11 cellular contexts compared by ENCODE assay signal in the genomic region with DNA sequence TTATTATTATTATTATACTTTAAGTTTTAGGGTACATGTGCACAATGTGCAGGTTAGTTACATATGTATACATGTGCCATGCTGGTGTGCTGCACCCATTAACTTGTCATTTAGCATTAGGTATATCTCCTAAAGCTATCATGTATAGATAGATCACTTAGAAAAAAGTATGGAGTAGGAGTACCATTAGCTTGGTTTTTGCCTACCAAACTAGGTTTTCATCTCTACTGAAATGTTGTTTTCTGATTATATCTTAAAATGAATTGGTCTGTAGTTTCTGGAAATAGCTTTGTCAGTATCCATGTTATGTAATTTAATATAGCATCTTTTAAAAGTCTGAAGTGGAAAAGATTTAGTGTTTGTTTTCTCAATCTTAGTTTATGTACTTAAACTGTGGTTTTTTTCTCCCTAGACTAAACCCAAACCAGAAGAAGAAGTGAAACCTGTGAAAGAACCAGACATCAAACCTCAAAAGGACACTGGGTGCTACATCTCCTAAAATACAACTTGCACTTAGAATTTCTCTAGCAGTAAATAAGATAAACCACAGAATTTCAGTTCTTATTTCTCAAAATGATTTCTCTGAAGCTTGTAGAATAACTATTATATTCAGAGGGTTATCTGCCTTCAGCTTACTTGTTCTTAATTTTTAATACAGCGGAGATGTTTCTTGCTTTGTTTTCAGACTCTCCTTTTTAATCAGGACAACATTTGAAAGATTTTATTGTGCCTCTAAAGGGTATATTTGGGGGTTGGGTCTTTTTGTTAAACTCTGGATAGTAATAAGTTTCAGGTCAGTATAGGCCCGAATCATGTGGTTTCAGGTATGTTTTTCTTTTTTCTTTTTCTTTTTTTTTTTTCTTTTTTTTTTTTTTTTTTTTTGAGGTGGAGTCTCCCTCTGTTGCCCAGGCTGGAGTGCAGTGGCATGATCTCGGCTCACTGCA. TPM values are rescaled to one million over a fixed set of nuclear protein-coding genes. Genes with fewer than 3 reads are reported as not detected.
A peak's percentile ranks its signal among the peaks of the same experiment; 100 is the strongest.
DNase-seq lines count a peak whose midpoint lies in the region; ATAC-seq lines count a peak whose summit lies in the region.
"Had no signal": no experiment of that assay in that cellular context is flagged by ENCODE, and none has a peak within 500 bp of the region (broad histone marks: within the 10 kb centered on the region; RNA-seq: fewer than 3 reads in every experiment).

No MANE protein-coding gene starts in this region.

- H3K4me1 Mint-ChIP-seq in naive B cell = peaks cover 39 to 59% (median 52%) of the 10 kb centered on the region in 3 donors
- H3K4me1 Mint-ChIP-seq: nephron had no signal

- ATAC-seq in GM18870 (IDR thresholded peaks at IDR 0.05; ENCODE audit: unreplicated experiment) (peak; percentile 98), GM21825 (IDR thresholded peaks at IDR 0.05; ENCODE audit: unreplicated experiment) (peak; percentile 97), HG03571 (IDR thresholded peaks at IDR 0.05; ENCODE audit: unreplicated experiment) (peak; percentile 98), naive B cell (ENCODE audit: low read depth in 2 of 2) (peak; percentile 91 to 93)

- H3K27ac Mint-ChIP-seq in naive B cell = peak overlapping the region; percentile 95 to 99 (median 96)
- H3K27ac Mint-ChIP-seq: nephron had no signal

- H3K36me3 Mint-ChIP-seq in naive B cell = peaks cover 28 to 29% of the 10 kb centered on the region in 2 donors

- peaks cover 0 to 5% (median 0%) of the 10 kb centered on the region in 7 donors for H3K9me3 Mint-ChIP-seq in naive B cell
- H3K9me3 Mint-ChIP-seq: nephron had no signal

- H3K4me3 Mint-ChIP-seq in naive B cell = peak overlapping the region; percentile 79 to 90 (median 84)
- H3K4me3 Mint-ChIP-seq: nephron had no signal

- peak; percentile 81 for DNase-seq in naive B cell
- no peak for DNase-seq in activated CD8-positive, alpha-beta memory T cell treated with anti-CD3 and anti-CD28 coated beads, Interleukin-2, amount 50 U/mL, for 48 hours
- DNase-seq in NCI-H2029 (lab: John Stamatoyannopoulos, UW) = no peak
- DNase-seq in stimulated activated CD4-positive, alpha-beta T cell treated with anti-CD3 and anti-CD28 coated beads, Interleukin-4, amount 100 ng/mL, for 1 hour = no peak
- DNase-seq in kidney glomerular epithelial cell (lab: John Stamatoyannopoulos, UW) = no peak
- DNase-seq: activated T-cell treated with anti-CD3 and anti-CD28 coated beads, Interleukin-2, amount 50 U/mL, for 1 hour; NCI-H510A treated with DMSO at 0.1 percent for 48 hours had no signal

- no peaks in the 10 kb centered on the region for H3K27me3 Mint-ChIP-seq in naive B cell

RNA-seq across cellular contexts. Expression of a gene that starts 4.5 kb away (rescaled TPM):
- 100 to 1,000 TPM in 2 of 6 donors, 10 to 100 TPM in 4; 38.4 to 120 (median 66.8) TPM for polyA plus RNA-seq in naive B cell (ENCODE audit: low read depth in 6 of 6)

RNA-seq across cellular contexts. Expression of a gene that starts 20.1 kb away (rescaled TPM):
- polyA plus RNA-seq in naive B cell (ENCODE audit: low read depth in 6 of 6) = 10 to 100 TPM; 12.1 to 19.0 (median 14.7) TPM

RNA-seq across cellular contexts. Expression of a gene that starts 20.2 kb away (rescaled TPM):
- polyA plus RNA-seq in naive B cell (ENCODE audit: low read depth in 6 of 6) = 100 to 1,000 TPM in 2 of 6 donors, 10 to 100 TPM in 4; 78.6 to 104 (median 82.1) TPM
